Comparison of ENCODE assay signal across 8 cellular contexts in the genomic region with DNA sequence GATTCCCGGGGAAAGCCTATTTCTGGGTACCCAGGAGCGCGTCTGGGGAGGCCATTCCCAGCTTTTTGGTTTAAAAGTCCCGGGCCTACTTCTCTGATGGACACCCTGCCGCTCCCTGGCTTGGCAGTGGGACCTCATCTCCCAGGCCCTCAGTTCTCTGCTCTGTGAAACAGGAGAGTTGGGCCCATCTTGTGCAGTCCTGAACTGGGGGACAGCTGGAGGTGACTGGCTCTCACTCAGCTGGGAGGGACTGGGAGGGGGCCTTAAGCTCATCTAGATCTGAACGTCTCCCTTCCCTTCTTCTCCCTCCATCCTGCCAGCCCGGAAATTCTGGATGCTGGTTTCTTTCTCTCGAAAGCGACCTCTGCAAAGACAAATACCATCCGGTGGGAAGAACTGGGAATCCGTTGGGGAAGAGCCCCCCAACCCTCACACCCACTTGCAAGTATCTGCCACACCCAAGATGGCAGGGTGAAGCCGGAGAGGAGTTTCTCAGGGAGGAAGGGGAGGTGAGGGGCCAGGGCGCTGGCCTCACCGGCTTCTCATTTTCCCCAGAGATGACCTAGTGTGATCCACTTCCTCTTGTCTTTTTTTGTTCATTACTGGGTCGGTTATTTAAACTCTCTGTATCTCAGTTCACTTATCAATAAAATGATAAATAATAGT. TPM values are rescaled to one million over a fixed set of nuclear protein-coding genes. Genes with fewer than 3 reads are reported as not detected.
A peak's percentile ranks its signal among the peaks of the same experiment; 100 is the strongest.
DNase-seq lines count a peak whose midpoint lies in the region; ATAC-seq and TF ChIP-seq lines count a peak whose summit lies in the region.

No MANE protein-coding gene starts in this region.

- intact Hi-C loops in activated B cell treated with CpG ODN at 0.5 μM for 24 hours (cut with micrococcal nuclease): loop anchor here (2.0 to 5.0 kb wide), 3 partner anchors 37 to 162 kb away; no protein-coding TSS in a partner anchor

- H3K4me1 Mint-ChIP-seq in activated B cell treated with CpG ODN at 0.5 μM for 24 hours: peaks cover 34% of the 10 kb centered on the region

- H3K9me3 Mint-ChIP-seq in activated B cell treated with CpG ODN at 0.5 μM for 24 hours: no peaks in the 10 kb centered on the region

- TF ChIP-seq CTCF in GM12875 (IDR thresholded peaks at IDR 0.05; ENCODE audit: borderline replicate concordance, insufficient read depth, low read depth, low read length) (no peak), activated B cell treated with CpG ODN at 0.5 μM for 24 hours (IDR thresholded peaks at IDR 0.05) (no peak)

- H3K27me3 ChIP-seq in skeletal muscle tissue (ENCODE audit: control insufficient read depth in 3 of 3, insufficient read depth in 3 of 3, low read length in 3 of 3): peaks cover 3 to 20% (median 4%) of the 10 kb centered on the region in 3 donors

- CTCF ChIA-PET in activated B cell treated with CpG ODN at 0.5 μM for 24 hours (lab: Charles Lee): no interaction called here

- no peak for DNase-seq in activated B cell treated with CpG ODN at 0.5 μM for 24 hours
- no peak for DNase-seq in foreskin melanocyte
- no peak for DNase-seq in NCI-H2171 treated with DMSO at 0.1 percent for 48 hours (lab: John Stamatoyannopoulos, UW)
- no peak for DNase-seq in globus pallidus (ENCODE audit: low spot score)
- DNase-seq in LoVo (ENCODE audit: low spot score): no peak

- no peaks in the 10 kb centered on the region for H3K9me3 ChIP-seq in iPS-18c (ENCODE audit: control insufficient read depth, insufficient read depth, low read length)
- H3K9me3 ChIP-seq in skeletal muscle tissue (ENCODE audit: control insufficient read depth in 3 of 3, low read length in 3 of 3): no peaks in the 10 kb centered on the region

- H3K27me3 Mint-ChIP-seq in activated B cell treated with CpG ODN at 0.5 μM for 24 hours: no peaks in the 10 kb centered on the region

- H3K9ac ChIP-seq in skeletal muscle tissue (ENCODE audit: low read depth in 1 of 3, low read length in 3 of 3): peak overlapping the region in 2 of 3 donors; percentile 65 to 76

- POLR2A ChIA-PET in activated B cell treated with CpG ODN at 0.5 μM for 24 hours (lab: Charles Lee): interaction anchor here (1.8 kb wide), 1 partner anchor 54 kb away, joined by 4 read pairs; no protein-coding TSS in a partner anchor

- peak overlapping the region; percentile 66 for H3K4me3 Mint-ChIP-seq in activated B cell treated with CpG ODN at 0.5 μM for 24 hours

- H3K36me3 Mint-ChIP-seq in activated B cell treated with CpG ODN at 0.5 μM for 24 hours (ENCODE audit: low read depth): no peaks in the 10 kb centered on the region

- H3K36me3 ChIP-seq in skeletal muscle tissue (ENCODE audit: control insufficient read depth in 3 of 3, insufficient read depth in 3 of 3, low read length in 3 of 3): no peaks in the 10 kb centered on the region

- H3K27ac ChIP-seq in skeletal muscle tissue (ENCODE audit: low read depth, low read length): no peak overlapping the region

- ATAC-seq in activated B cell treated with CpG ODN at 0.5 μM for 24 hours (ENCODE audit: low read depth): no peak

- H3K4me1 ChIP-seq in skeletal muscle tissue (ENCODE audit: control insufficient read depth in 3 of 3, insufficient read depth in 3 of 3, low read length in 3 of 3): peaks cover 4 to 17% (median 12%) of the 10 kb centered on the region in 3 donors

- peak overlapping the region; percentile 50 for H3K27ac Mint-ChIP-seq in activated B cell treated with CpG ODN at 0.5 μM for 24 hours

- H3K4me3 ChIP-seq in GM12875 (ENCODE audit: low read depth, low read length) (peak overlapping the region; percentile 78), iPS-18c (ENCODE audit: insufficient read depth, low read depth, low read length) (peak overlapping the region; percentile 67; the same call in 1 of the 2 replicates), skeletal muscle tissue (ENCODE audit: low read length in 3 of 3) (peak overlapping the region; percentile 60 to 77 (median 65))

RNA-seq across cellular contexts. Expression of a gene that starts 1.4 kb away (rescaled TPM):
- total RNA-seq in activated B cell treated with CpG ODN at 0.5 μM for 24 hours (61.3 and 62.6 TPM in 2 replicates), skeletal muscle tissue (4.7 TPM)

Comparison
In these comparisons a context has a peak if more than half of its experiments do, and no peak if none do; other contexts are left out.
1. RNA of a gene that starts 1.4 kb away (total RNA-seq): 61.3 to 62.6 TPM in activated B cell treated with CpG ODN at 0.5 μM for 24 hours; 4.7 TPM in skeletal muscle tissue (single experiment); every median in the first group is over 10 times any median in the second.
2. Peak in every context shown above with its lines, with median percentiles within 50 percentile points of each other: H3K4me3 ChIP-seq.